Comparison of ENCODE assay signal across 21 cellular contexts in the genomic region with DNA sequence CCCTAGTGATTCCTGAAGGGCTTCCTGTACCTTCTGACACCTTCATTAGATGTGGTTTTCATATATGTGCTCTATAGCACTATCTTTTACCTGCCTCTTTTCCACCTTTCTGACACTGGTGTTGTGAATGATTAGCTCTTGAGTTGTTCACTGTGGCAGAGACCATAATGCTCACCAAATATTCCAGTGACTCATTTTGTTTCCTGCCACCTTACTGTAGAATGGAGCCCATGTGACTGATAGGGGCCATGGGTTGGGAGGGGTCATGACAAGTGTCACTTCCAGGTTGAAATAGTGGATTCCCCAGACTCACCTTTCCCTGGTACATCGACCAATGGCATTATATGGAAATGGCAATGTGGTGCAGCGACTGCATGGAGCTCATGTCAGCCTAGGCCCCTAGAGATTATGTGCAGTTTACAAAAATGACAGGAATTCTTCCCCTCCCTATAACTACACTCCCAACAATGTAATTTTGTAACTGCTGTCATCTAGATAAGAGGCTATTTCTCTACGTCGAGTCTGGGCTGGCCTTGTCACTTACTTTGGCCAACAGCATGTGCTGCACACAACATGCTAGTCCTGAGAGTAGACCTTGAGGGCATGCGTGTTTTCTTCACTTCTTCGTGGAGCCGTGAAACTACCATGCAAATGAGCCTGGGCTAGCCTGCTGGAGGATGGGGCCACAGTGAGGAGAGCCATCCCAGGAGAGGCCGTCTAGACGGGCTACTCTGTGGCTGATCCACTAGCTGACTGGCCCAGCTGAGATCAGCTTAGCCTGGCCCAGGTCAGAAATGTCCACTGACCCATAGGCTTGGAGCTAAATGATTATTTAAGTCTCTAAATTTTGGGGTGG.
DNase-seq lines count a peak whose midpoint lies in the region; ATAC-seq, FAIRE-seq and TF ChIP-seq lines count a peak whose summit lies in the region.
"Had no signal": no experiment of that assay in that cellular context is flagged by ENCODE, and none has a peak within 500 bp of the region (broad histone marks: within the 10 kb centered on the region; RNA-seq: fewer than 3 reads in every experiment).

No MANE protein-coding gene starts in this region.

- peak overlapping the region; percentile 52 for H3K27ac ChIP-seq in OCI-LY3 (ENCODE audit: low read length)
- H3K27ac ChIP-seq in keratinocyte (ENCODE audit: control insufficient read depth, insufficient read depth, low read length) = no peak overlapping the region
- H3K27ac ChIP-seq: GM23248 had no signal

- H3K36me3 Mint-ChIP-seq in activated naive CD4-positive, alpha-beta T cell treated with anti-CD3 and anti-CD28 coated beads, Interleukin-2, amount 50 U/mL, for 72 hours = no peaks in the 10 kb centered on the region
- H3K36me3 Mint-ChIP-seq: CD14-positive monocyte had no signal

- no peak for DNase-seq in activated naive CD4-positive, alpha-beta T cell treated with anti-CD3 and anti-CD28 coated beads, Interleukin-2, amount 50 U/mL, for 72 hours (ENCODE audit: low spot score in 2 of 2)
- no peak for DNase-seq in activated naive CD4-positive, alpha-beta T cell treated with Interleukin-2 at 50 U/mL for 16 hours
- DNase-seq in keratinocyte (ENCODE audit: low read depth, low spot score) = no peak
- DNase-seq in stimulated activated naive CD8-positive, alpha-beta T cell treated with anti-CD3 and anti-CD28 coated beads, Interleukin-15, amount 100 ng/mL, for 72 hours = no peak
- DNase-seq in iPS-NIHi7 (ENCODE audit: extremely low spot score) = no peak
- DNase-seq in NCI-H1930 (lab: John Stamatoyannopoulos, UW) = no peak
- no peak for DNase-seq in stimulated activated CD4-positive, alpha-beta T cell treated with anti-CD3 and anti-CD28 coated beads, Interleukin-12 subunit alpha, Interleukin-12 subunit beta, amount 100 ng/mL, for 4 hours
- DNase-seq: ACHN, DMS 273 treated with DMSO at 0.1 percent for 48 hours, GM23248, IMR-90, NCI-H1417, NCI-H187 treated with DMSO at 0.1 percent for 48 hours, NCI-H226, NCI-H524 had no signal

- H3K9me1 ChIP-seq in keratinocyte (ENCODE audit: control insufficient read depth, extremely low read depth, insufficient read depth, low read length) = no peaks in the 10 kb centered on the region

- no peak for TF ChIP-seq CTCF in OCI-LY3 (IDR thresholded peaks at IDR 0.05; ENCODE audit: low read depth, low read length)
- no peak for TF ChIP-seq CTCF in keratinocyte (optimal IDR thresholded peaks at IDR 0.05 in 1 of 3, IDR thresholded peaks at IDR 0.05 in 1 of 3, conservative IDR thresholded peaks at IDR 0.05 in 1 of 3; ENCODE audit: extremely low read depth in 1 of 3, insufficient read depth in 2 of 3, low read length in 3 of 3)

- H3K9me3 ChIP-seq in OCI-LY3 (ENCODE audit: insufficient read depth, low read length) (no peaks in the 10 kb centered on the region), keratinocyte (ENCODE audit: control insufficient read depth, low read depth, low read length) (no peaks in the 10 kb centered on the region)
- H3K9me3 ChIP-seq: HAP-1 had no signal

- H3K4me2 ChIP-seq in OCI-LY3 (ENCODE audit: low read length) (peak overlapping the region; percentile 11), keratinocyte (ENCODE audit: control insufficient read depth, extremely low read depth, insufficient read depth, low read depth, low read length) (no peak overlapping the region)

- no peak overlapping the region for H3K4me3 Mint-ChIP-seq in stimulated activated naive CD8-positive, alpha-beta T cell treated with anti-CD3 and anti-CD28 coated beads, Interleukin-15, amount 100 ng/mL, for 72 hours
- H3K4me3 Mint-ChIP-seq: CD14-positive monocyte had no signal

- H3K36me3 ChIP-seq in OCI-LY3 (replicated peaks; ENCODE audit: low read depth, low read length) = peaks cover 4% of the 10 kb centered on the region
- no peaks in the 10 kb centered on the region for H3K36me3 ChIP-seq in keratinocyte (ENCODE audit: control insufficient read depth in 2 of 2, extremely low read depth in 1 of 2, insufficient read depth in 2 of 2, low read length in 2 of 2)
- H3K36me3 ChIP-seq: HAP-1 had no signal

- H3K79me2 ChIP-seq in OCI-LY3 (ENCODE audit: low read length) = no peaks in the 10 kb centered on the region
- no peaks in the 10 kb centered on the region for H3K79me2 ChIP-seq in keratinocyte (ENCODE audit: control insufficient read depth, insufficient read depth, low read length)

- ATAC-seq in activated naive CD4-positive, alpha-beta T cell treated with anti-CD3 and anti-CD28 coated beads, Interleukin-2, amount 50 U/mL, for 72 hours = peak; percentile 24 to 68
- ATAC-seq in stimulated activated naive CD8-positive, alpha-beta T cell treated with anti-CD3 and anti-CD28 coated beads, Interleukin-15, amount 100 ng/mL, for 72 hours = peak; percentile 57

- H4K20me1 ChIP-seq in OCI-LY3 (ENCODE audit: insufficient read depth, low read length) (no peaks in the 10 kb centered on the region), keratinocyte (ENCODE audit: control insufficient read depth, extremely low read depth, insufficient read depth, low read length) (no peaks in the 10 kb centered on the region)

- no peaks in the 10 kb centered on the region for H3K9me3 Mint-ChIP-seq in activated naive CD4-positive, alpha-beta T cell treated with anti-CD3 and anti-CD28 coated beads, Interleukin-2, amount 50 U/mL, for 72 hours
- H3K9me3 Mint-ChIP-seq in stimulated activated naive CD8-positive, alpha-beta T cell treated with anti-CD3 and anti-CD28 coated beads, Interleukin-15, amount 100 ng/mL, for 72 hours = no peaks in the 10 kb centered on the region

- H2AFZ ChIP-seq in OCI-LY3 (ENCODE audit: low read depth, low read length) (peak overlapping the region; percentile 3; the same call in 1 of the 2 replicates), keratinocyte (ENCODE audit: control insufficient read depth, low read length) (peak overlapping the region; percentile 2)
- H2AFZ ChIP-seq: GM23248 had no signal

- H3K27me3 ChIP-seq in OCI-LY3 (ENCODE audit: low read depth, low read length) = no peaks in the 10 kb centered on the region
- H3K27me3 ChIP-seq in keratinocyte (ENCODE audit: control insufficient read depth, extremely low read depth, insufficient read depth, low read length) = no peaks in the 10 kb centered on the region

- H3K27ac Mint-ChIP-seq in activated naive CD4-positive, alpha-beta T cell treated with anti-CD3 and anti-CD28 coated beads, Interleukin-2, amount 50 U/mL, for 72 hours = no peak overlapping the region
- no peak overlapping the region for H3K27ac Mint-ChIP-seq in stimulated activated naive CD8-positive, alpha-beta T cell treated with anti-CD3 and anti-CD28 coated beads, Interleukin-15, amount 100 ng/mL, for 72 hours
- H3K27ac Mint-ChIP-seq: CD14-positive monocyte had no signal

- H3K27me3 Mint-ChIP-seq in stimulated activated naive CD8-positive, alpha-beta T cell treated with anti-CD3 and anti-CD28 coated beads, Interleukin-15, amount 100 ng/mL, for 72 hours = no peaks in the 10 kb centered on the region

- dilution Hi-C loops in keratinocyte (cut with MboI; ENCODE audit: extremely low pct_ligation_motif_present, low sequenced_read_pairs) = no loop called here

- H3K9ac ChIP-seq in OCI-LY3 (ENCODE audit: low read length) = no peak overlapping the region
- H3K9ac ChIP-seq in keratinocyte (ENCODE audit: control insufficient read depth, extremely low read depth, insufficient read depth, low read length) = no peak overlapping the region
- H3K9ac ChIP-seq: GM23248 had no signal

- no peak for FAIRE-seq in keratinocyte (lab: Jason Lieb, UNC)
- FAIRE-seq: GM12891, GM19239, HTR-8/SVneo had no signal

- H3K4me1 ChIP-seq in OCI-LY3 (ENCODE audit: low read length) (peaks cover 54% of the 10 kb centered on the region), keratinocyte (ENCODE audit: control insufficient read depth, extremely low read depth, insufficient read depth, low read length) (peaks cover 22% of the 10 kb centered on the region)
- H3K4me1 ChIP-seq: HAP-1 had no signal

- no peak overlapping the region; the same call in 1 of the 2 replicates for H3K4me3 ChIP-seq in OCI-LY3 (ENCODE audit: low read length)
- H3K4me3 ChIP-seq in keratinocyte (ENCODE audit: control insufficient read depth in 2 of 3, extremely low read depth in 1 of 3, insufficient read depth in 2 of 3, low read depth in 1 of 3, low read length in 3 of 3) = no peak overlapping the region
- H3K4me3 ChIP-seq: GM23248, HAP-1 had no signal

- peaks cover 6% of the 10 kb centered on the region for H3K4me1 Mint-ChIP-seq in stimulated activated naive CD8-positive, alpha-beta T cell treated with anti-CD3 and anti-CD28 coated beads, Interleukin-15, amount 100 ng/mL, for 72 hours
- H3K4me1 Mint-ChIP-seq: CD14-positive monocyte had no signal
